23 cellular contexts compared by ENCODE assay signal in genomic region chr2:164778723-164779122, GRCh38.
A peak's percentile ranks its signal among the peaks of the same experiment; 100 is the strongest.
DNase-seq lines count a peak whose midpoint lies in the region; ATAC-seq and TF ChIP-seq lines count a peak whose summit lies in the region.
"Had no signal": no experiment of that assay in that cellular context is flagged by ENCODE, and none has a peak within 500 bp of the region (broad histone marks: within the 10 kb centered on the region; RNA-seq: fewer than 3 reads in every experiment).

No MANE protein-coding gene starts in this region.

- H3K4me2 ChIP-seq in SK-N-SH (no peak overlapping the region), IMR-90 (ENCODE audit: low read depth, low read length) (no peak overlapping the region), mesendoderm (ENCODE audit: low read length) (no peak overlapping the region)

- POLR2A ChIA-PET in SK-N-SH (lab: Yijun Ruan, JAX): no interaction called here
- POLR2A ChIA-PET in IMR-90 (lab: Charles Lee; ENCODE audit: unreplicated experiment): no interaction called here

- no peaks in the 10 kb centered on the region for H3F3A ChIP-seq in SK-N-SH (replicated peaks; ENCODE audit: insufficient read depth)

- no peaks in the 10 kb centered on the region for H3K9me1 ChIP-seq in IMR-90 (ENCODE audit: insufficient read depth, low read length)

- H3K36me3 ChIP-seq in SK-N-SH (replicated peaks in 1 of 2; ENCODE audit: control insufficient read depth in 1 of 2, insufficient read depth in 2 of 2, low read length in 1 of 2) (no peaks in the 10 kb centered on the region), IMR-90 (ENCODE audit: control insufficient read depth, insufficient read depth, low read length) (no peaks in the 10 kb centered on the region), mesendoderm (ENCODE audit: control insufficient read depth, insufficient read depth, low read length) (no peaks in the 10 kb centered on the region), upper lobe of right lung (no peaks in the 10 kb centered on the region)
- H3K36me3 ChIP-seq: BE2C, esophagus squamous epithelium had no signal

- H3K23ac ChIP-seq in IMR-90 (ENCODE audit: low read depth, low read length) (no peak overlapping the region), mesendoderm (ENCODE audit: low read length) (no peak overlapping the region)

- H2BK15ac ChIP-seq in IMR-90 (ENCODE audit: low read depth, low read length): no peak overlapping the region
- H2BK15ac ChIP-seq in mesendoderm (replicated peaks; ENCODE audit: low read depth): no peak overlapping the region

- CTCF ChIA-PET in SK-N-SH (lab: Yijun Ruan, JAX): no interaction called here
- CTCF ChIA-PET in IMR-90 (lab: Yijun Ruan, JAX): no interaction called here

- dilution Hi-C loops in IMR-90 (cut with HindIII; ENCODE audit: low sequenced_read_pairs, unreplicated experiment): no loop called here

- H2AK5ac ChIP-seq in IMR-90 (ENCODE audit: low read depth, low read length): no peak overlapping the region
- no peak overlapping the region for H2AK5ac ChIP-seq in mesendoderm (ENCODE audit: low read length)

- WGBS in SK-N-SH (ENCODE audit: low lambda C conversion rate): 84% methylated on average over 3 of the region's 3 CpGs
- WGBS in IMR-90 (ENCODE audit: extremely low coverage in 2 of 2, insufficient read length in 1 of 2), 2 experiments: 70% methylated on average over 2 of the region's 3 CpGs; no CpG with 5 or more reads in 1 of the 2 experiments
- no CpG with 5 or more reads among the region's 3 CpGs for WGBS in mesendoderm (ENCODE audit: extremely low coverage, insufficient coverage, low lambda C conversion rate)

- no peak overlapping the region for H2BK120ac ChIP-seq in IMR-90 (ENCODE audit: low read depth, low read length)
- no peak overlapping the region for H2BK120ac ChIP-seq in mesendoderm (ENCODE audit: low read depth, low read length)

- no peak overlapping the region for H2AK9ac ChIP-seq in IMR-90 (replicated peaks; ENCODE audit: low read depth, low read length, poor library complexity)

- H2BK5ac ChIP-seq in IMR-90 (ENCODE audit: low read depth, low read length, poor library complexity, severe bottlenecking) (no peak overlapping the region), mesendoderm (ENCODE audit: low read length) (peak overlapping the region; percentile 23)

- H3K14ac ChIP-seq in IMR-90 (replicated peaks; ENCODE audit: low read depth, low read length): no peak overlapping the region

- H3K9ac ChIP-seq in SK-N-SH (no peak overlapping the region), IMR-90 (ENCODE audit: low read depth, low read length) (no peak overlapping the region), mesendoderm (ENCODE audit: low read length) (no peak overlapping the region)

- H2AFZ ChIP-seq in SK-N-SH (ENCODE audit: low read depth) (no peak overlapping the region), IMR-90 (replicated peaks; ENCODE audit: low read length, poor library complexity) (no peak overlapping the region)

- TF ChIP-seq POLR2A in IMR-90 (IDR thresholded peaks at IDR 0.05; ENCODE audit: low read depth, low read length): no peak

- TF ChIP-seq RAD21 in SK-N-SH (IDR thresholded peaks at IDR 0.05; ENCODE audit: low read length): no peak
- TF ChIP-seq RAD21 in IMR-90 (IDR thresholded peaks at IDR 0.05; ENCODE audit: low read length): no peak

- no peak overlapping the region for H3K4me3 ChIP-seq in SK-N-SH (ENCODE audit: low read depth in 2 of 2, low read length in 1 of 2)
- H3K4me3 ChIP-seq in IMR-90 (ENCODE audit: insufficient read depth, low read depth, low read length): no peak overlapping the region
- H3K4me3 ChIP-seq in choroid plexus epithelial cell (ENCODE audit: low read depth, low read length): no peak overlapping the region
- H3K4me3 ChIP-seq in mesendoderm (ENCODE audit: low read length): no peak overlapping the region
- H3K4me3 ChIP-seq in upper lobe of right lung: no peak overlapping the region
- H3K4me3 ChIP-seq: esophagus squamous epithelium, skin epidermis had no signal

- H3K4me1 ChIP-seq in SK-N-SH (ENCODE audit: control insufficient read depth in 1 of 2, insufficient read depth in 2 of 2, low read depth in 1 of 2, low read length in 1 of 2) (peaks cover 0 to 2% of the 10 kb centered on the region in 2 experiments; a peak in 2 of 4 replicates), IMR-90 (ENCODE audit: control insufficient read depth, insufficient read depth, low read length) (no peaks in the 10 kb centered on the region), mesendoderm (ENCODE audit: control insufficient read depth, low read depth, low read length) (peaks cover under 1% of the 10 kb centered on the region), upper lobe of right lung (peaks cover 26% of the 10 kb centered on the region)
- H3K4me1 ChIP-seq: BE2C had no signal

- in situ Hi-C loops in IMR-90 (cut with MboI; ENCODE audit: low sequenced_read_pairs): no loop called here

- H3K18ac ChIP-seq in IMR-90 (ENCODE audit: low read depth, low read length) (no peak overlapping the region), mesendoderm (ENCODE audit: low read length) (no peak overlapping the region)

- peak overlapping the region in 1 of 2 experiments; percentile 43; a peak in 1 of 4 replicates for H3K27ac ChIP-seq in SK-N-SH (ENCODE audit: low read depth in 2 of 2, low read length in 1 of 2)
- H3K27ac ChIP-seq in IMR-90 (ENCODE audit: insufficient read depth, low read length): no peak overlapping the region
- no peak overlapping the region for H3K27ac ChIP-seq in mesendoderm (ENCODE audit: low read depth, low read length)
- H3K27ac ChIP-seq in upper lobe of right lung: no peak overlapping the region

- H3K4ac ChIP-seq in IMR-90 (ENCODE audit: low read depth, low read length) (no peak overlapping the region), mesendoderm (ENCODE audit: low read depth, low read length) (no peak overlapping the region)

- TF ChIP-seq EP300 in SK-N-SH (IDR thresholded peaks at IDR 0.05; ENCODE audit: borderline replicate concordance in 1 of 2, low read depth in 1 of 2, low read length in 1 of 2): no peak

- no peak overlapping the region for H2BK20ac ChIP-seq in IMR-90 (ENCODE audit: low read depth, low read length)

- no peak for TF ChIP-seq CTCF in SK-N-SH (IDR thresholded peaks at IDR 0.05)
- TF ChIP-seq CTCF in IMR-90 (conservative IDR thresholded peaks at IDR 0.05; ENCODE audit: low read depth, low read length): no peak
- TF ChIP-seq CTCF in choroid plexus epithelial cell (conservative IDR thresholded peaks at IDR 0.05; ENCODE audit: low read depth, low read length): no peak
- no peak for TF ChIP-seq CTCF in upper lobe of right lung (IDR thresholded peaks at IDR 0.05)

- H4K8ac ChIP-seq in IMR-90 (ENCODE audit: low read depth in 2 of 2, low read length in 2 of 2) (no peak overlapping the region), mesendoderm (ENCODE audit: low read depth, low read length) (no peak overlapping the region)

- H3K9me3 ChIP-seq in SK-N-SH: no peaks in the 10 kb centered on the region
- no peaks in the 10 kb centered on the region for H3K9me3 ChIP-seq in IMR-90 (ENCODE audit: control insufficient read depth, insufficient read depth, low read length)
- no peaks in the 10 kb centered on the region for H3K9me3 ChIP-seq in upper lobe of right lung
- H3K9me3 ChIP-seq: BE2C, esophagus squamous epithelium had no signal

- H3K79me2 ChIP-seq in SK-N-SH (ENCODE audit: insufficient read depth): no peaks in the 10 kb centered on the region
- no peaks in the 10 kb centered on the region for H3K79me2 ChIP-seq in mesendoderm (ENCODE audit: control insufficient read depth, insufficient read depth, low read length)

- intact Hi-C loops in IMR-90 (cut with micrococcal nuclease) (no loop called here), upper lobe of right lung (cut with DNase I) (no loop called here)

- H4K20me1 ChIP-seq in SK-N-SH (ENCODE audit: insufficient read depth) (no peaks in the 10 kb centered on the region), IMR-90 (ENCODE audit: insufficient read depth, low read length) (no peaks in the 10 kb centered on the region)

- H3K27me3 ChIP-seq in SK-N-SH (ENCODE audit: insufficient read depth) (no peaks in the 10 kb centered on the region), IMR-90 (ENCODE audit: control insufficient read depth, insufficient read depth, low read length) (no peaks in the 10 kb centered on the region), mesendoderm (ENCODE audit: insufficient read depth, low read length, poor library complexity) (no peaks in the 10 kb centered on the region), upper lobe of right lung (no peaks in the 10 kb centered on the region)
- H3K27me3 ChIP-seq: BE2C, esophagus squamous epithelium had no signal

- H3K9me2 ChIP-seq in SK-N-SH: no peaks in the 10 kb centered on the region

- H4K91ac ChIP-seq in IMR-90 (ENCODE audit: insufficient read depth, low read depth, low read length): no peak overlapping the region

- H4K5ac ChIP-seq in IMR-90 (ENCODE audit: low read depth, low read length) (no peak overlapping the region), mesendoderm (ENCODE audit: low read length) (no peak overlapping the region)

- ATAC-seq in SK-N-SH treated with all-trans-retinoic acid at 6 μM for 48 hours: peak; percentile 35; the same call in 1 of the 3 replicates
- ATAC-seq in IMR-90 (ENCODE audit: low read depth): no peak
- ATAC-seq in upper lobe of right lung: no peak
- ATAC-seq: WTC11 had no signal

- BruUV-seq in IMR-90 (replicated peaks; lab: Mats Ljungman, UMichigan): no TSS peak

- H3K79me1 ChIP-seq in IMR-90 (ENCODE audit: low read depth in 1 of 2, low read length in 2 of 2) (no peaks in the 10 kb centered on the region), mesendoderm (ENCODE audit: low read length) (no peaks in the 10 kb centered on the region)

- DNase-seq in SK-N-SH: no peak
- DNase-seq in IMR-90: no peak
- peak; percentile 41 for DNase-seq in choroid plexus epithelial cell (ENCODE audit: low read depth)
- DNase-seq in mesendoderm: no peak
- DNase-seq in activated naive CD4-positive, alpha-beta T cell (lab: John Stamatoyannopoulos, UW): no peak
- DNase-seq in effector CD4-positive, alpha-beta T cell: no peak
- no peak for DNase-seq in upper lobe of right lung
- DNase-seq: 8988T; activated CD4-positive, alpha-beta T cell treated with anti-CD3 and anti-CD28 coated beads, Interleukin-2, amount 50 U/mL, for 48 hours; activated naive CD8-positive, alpha-beta T cell treated with anti-CD3 and anti-CD28 coated beads for 36 hours; BE2C; DND-41; effector memory CD4-positive, alpha-beta T cell; esophagus squamous epithelium; H9; kidney; NCI-H1105 treated with DMSO at 0.1 percent for 48 hours; NCI-H2081; NCI-H226; NCI-H748 treated with DMSO at 0.1 percent for 48 hours had no signal

- H3K56ac ChIP-seq in IMR-90 (ENCODE audit: extremely low read depth, insufficient read depth, low read length) (no peak overlapping the region), mesendoderm (ENCODE audit: low read length) (peak overlapping the region; percentile 17)

TF ChIP-seq in SK-N-SH treated with all-trans-retinoic acid at 6 μM for 48 hours, 23 proteins besides CTCF, POLR2A, EP300 and RAD21 (continues in another document):
- TF ChIP-seq ZNF70 (CRISPR knock-in tag; IDR thresholded peaks at IDR 0.05) (no peak), SNAI2 (CRISPR knock-in tag; IDR thresholded peaks at IDR 0.05) (no peak)

TF ChIP-seq in SK-N-SH, 30 proteins besides CTCF, POLR2A, EP300 and RAD21 (continues in another document):
- TF ChIP-seq MEF2A (IDR thresholded peaks at IDR 0.05; ENCODE audit: borderline replicate concordance, low read depth): no peak

TF ChIP-seq in IMR-90, 13 proteins besides CTCF, POLR2A, EP300 and RAD21 (continues in another document):
- TF ChIP-seq MAFK (IDR thresholded peaks at IDR 0.05; ENCODE audit: low read depth, low read length): 0 out of 2 replicates have a peak, but pooled peaks have one; percentile 6
